ENCODE assay signal across 1 cellular context in genomic region chr7:79936281-79936983, GRCh38.
TF ChIP-seq lines count a peak whose summit lies in the region.

No MANE protein-coding gene starts in this region.

TF ChIP-seq in GM23338, 12 proteins besides CTCF, POLR2A, EP300 and RAD21 (continued from another document):
- no peak for TF ChIP-seq ETS1 (IDR thresholded peaks at IDR 0.05)
- no peak for TF ChIP-seq CREB1 (CRISPR knock-in tag; IDR thresholded peaks at IDR 0.05; ENCODE audit: low read depth)
- no peak for TF ChIP-seq ZNF331 (CRISPR knock-in tag; IDR thresholded peaks at IDR 0.05; ENCODE audit: low read depth)
- no peak for TF ChIP-seq REST (IDR thresholded peaks at IDR 0.05; ENCODE audit: unreplicated experiment)
- TF ChIP-seq ZNF114 (CRISPR knock-in tag; IDR thresholded peaks at IDR 0.05) = no peak
- TF ChIP-seq POLR2AphosphoS5 (IDR thresholded peaks at IDR 0.05; ENCODE audit: low read depth) = no peak
- no peak for TF ChIP-seq NANOG (IDR thresholded peaks at IDR 0.05; ENCODE audit: borderline replicate concordance)
